ENCODE assay signal across 12 cellular contexts in the genomic region with DNA sequence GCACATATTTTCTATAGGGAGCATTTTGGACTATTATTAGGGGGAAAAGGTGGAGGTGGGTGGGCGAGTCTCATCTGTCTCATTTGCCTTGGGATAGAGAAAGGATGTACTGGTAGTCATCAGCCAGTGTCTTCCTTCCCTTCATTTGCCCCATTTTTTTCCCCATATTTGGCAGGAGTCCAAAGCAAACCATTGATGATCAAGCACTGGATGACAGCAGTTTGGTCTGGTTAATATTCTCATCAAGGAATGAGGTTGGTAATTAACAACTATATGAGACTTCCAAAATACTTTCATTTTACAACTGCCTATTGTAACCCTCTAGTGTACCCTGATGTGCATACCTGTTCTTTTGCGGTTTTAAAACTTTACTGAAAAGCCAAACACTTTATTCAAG. TPM values are rescaled to one million over a fixed set of nuclear protein-coding genes. Genes with fewer than 3 reads are reported as not detected.
"Had no signal": no experiment of that assay in that cellular context is flagged by ENCODE, and none has a peak within 500 bp of the region (broad histone marks: within the 10 kb centered on the region; RNA-seq: fewer than 3 reads in every experiment).

No MANE protein-coding gene starts in this region.

- H3K4me3 ChIP-seq: dorsolateral prefrontal cortex, heart left ventricle, left lung, neural progenitor cell, uterus had no signal

- H3K27ac ChIP-seq: heart left ventricle, left lung, neural progenitor cell had no signal

- DNase-seq: activated CD4-positive, alpha-beta T cell treated with anti-CD3 and anti-CD28 coated beads for 1 hour; activated CD4-positive, alpha-beta T cell treated with anti-CD3 and anti-CD28 coated beads, Interleukin-2, amount 50 U/mL, for 48 hours; activated gamma-delta T cell treated with Interleukin-2 at 50 U/mL for 16 hours; activated naive CD8-positive, alpha-beta T cell treated with anti-CD3 and anti-CD28 coated beads for 36 hours; activated T-cell treated with anti-CD3 and anti-CD28 coated beads, Interleukin-2, amount 50 U/mL, for 48 hours; foreskin melanocyte; heart left ventricle; left lung; stimulated activated CD4-positive, alpha-beta T cell treated with anti-CD3 and anti-CD28 coated beads, Interleukin-15, amount 100 ng/mL, for 24 hours; uterus had no signal

- H3K27me3 ChIP-seq: dorsolateral prefrontal cortex, heart left ventricle, left lung, neural progenitor cell, uterus had no signal

- H3K9me3 ChIP-seq: uterus had no signal

- H3K4me1 ChIP-seq: left lung, neural progenitor cell had no signal

- H3K36me3 ChIP-seq: heart left ventricle, left lung, neural progenitor cell, uterus had no signal

RNA-seq across cellular contexts. Expression of a gene that starts 22.6 kb away (rescaled TPM):
- total RNA-seq: activated naive CD8-positive, alpha-beta T cell treated with anti-CD3 and anti-CD28 coated beads for 36 hours had no signal
